ENCODE assay signal across 8 cellular contexts in the genomic region with DNA sequence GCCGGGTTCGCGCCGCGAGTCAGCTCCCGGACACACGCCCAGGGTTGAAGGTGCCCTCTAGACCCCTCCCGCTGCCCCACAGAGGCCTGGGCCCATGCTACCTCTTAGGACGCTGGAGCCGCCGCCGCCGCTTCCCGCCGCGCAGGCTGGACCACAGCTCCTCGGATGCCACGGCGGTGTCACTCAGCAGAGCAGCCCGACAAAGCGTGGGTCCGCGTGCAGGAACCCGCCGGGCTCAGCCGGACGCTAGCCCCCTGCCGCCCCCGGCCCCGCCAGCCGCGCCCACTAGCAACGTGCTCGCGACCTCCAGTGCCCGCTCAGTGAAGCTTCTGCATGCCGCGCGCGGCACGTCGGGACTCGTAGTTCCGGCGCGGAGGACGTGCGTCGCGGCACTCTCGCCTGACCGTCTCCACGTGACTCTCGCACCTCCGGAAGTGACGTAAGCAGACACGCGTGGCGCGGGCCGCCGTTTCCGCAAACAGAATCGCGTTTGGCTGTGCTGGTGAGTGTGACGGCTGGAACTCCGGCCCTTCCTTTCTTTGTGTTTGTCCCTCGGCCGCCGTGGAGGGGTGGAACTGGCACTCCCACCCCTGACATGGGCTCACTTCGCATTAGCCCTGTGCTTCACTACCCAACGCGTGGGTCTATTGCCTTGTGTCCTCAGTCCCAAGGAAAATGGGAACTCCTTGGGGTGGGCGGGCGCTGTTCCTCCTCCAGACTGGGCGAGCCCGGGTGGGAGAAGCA. TPM values are rescaled to one million over a fixed set of nuclear protein-coding genes. Genes with fewer than 3 reads are reported as not detected.
A peak's percentile ranks its signal among the peaks of the same experiment; 100 is the strongest.
DNase-seq lines count a peak whose midpoint lies in the region; ATAC-seq and TF ChIP-seq lines count a peak whose summit lies in the region.

A gene with protein sequence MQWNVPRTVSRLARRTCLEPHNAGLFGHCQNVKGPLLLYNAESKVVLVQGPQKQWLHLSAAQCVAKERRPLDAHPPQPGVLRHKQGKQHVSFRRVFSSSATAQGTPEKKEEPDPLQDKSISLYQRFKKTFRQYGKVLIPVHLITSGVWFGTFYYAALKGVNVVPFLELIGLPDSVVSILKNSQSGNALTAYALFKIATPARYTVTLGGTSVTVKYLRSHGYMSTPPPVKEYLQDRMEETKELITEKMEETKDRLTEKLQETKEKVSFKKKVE (minus strand): TSS at position 331 of the 744 bp plus-strand sequence. CDS start 44,481 bp downstream, outside the sequence.
Gene RNMT (plus strand): TSS at position 446 of the 744 bp plus-strand sequence. CDS start 4,845 bp downstream, outside the sequence.

- peak within 1 kb of the TSS; percentile 66 for H3K27ac ChIP-seq in RWPE2 (ENCODE audit: poor library complexity, severe bottlenecking)

- DNase-seq in EL = peak; percentile 96
- DNase-seq in H4 (ENCODE audit: low spot score) = peak; percentile 97
- DNase-seq in LoVo (ENCODE audit: low spot score) = peak; percentile 96
- peak; percentile 95 for DNase-seq in RWPE2 (ENCODE audit: low spot score)
- DNase-seq in activated T-helper 9 cell treated with anti-CD3 and anti-CD28 coated beads, Interleukin-2, amount 50 U/mL, for 16 hours (ENCODE audit: low read depth) = peak; percentile 91
- DNase-seq in fibroblast of peridontal ligament (ENCODE audit: extremely low read depth) = peak; percentile 94
- DNase-seq in natural killer cell = peak; percentile 89
- DNase-seq in stimulated activated naive CD4-positive, alpha-beta T cell treated with Interleukin-2 at 50 U/mL for 16 hours (lab: John Stamatoyannopoulos, UW) = peak; percentile 91

- no peaks in the 10 kb centered on the region for H3K9me3 Mint-ChIP-seq in natural killer cell

- H3K4me1 ChIP-seq in RWPE2 (ENCODE audit: insufficient read depth, poor library complexity, severe bottlenecking) = peaks cover 16% of the 10 kb centered on the region

- H3K36me3 ChIP-seq in RWPE2 (ENCODE audit: low read depth) = peaks cover 21% of the 10 kb centered on the region

- H3K27me3 ChIP-seq in RWPE2 (ENCODE audit: insufficient read depth, poor library complexity, severe bottlenecking) = no peaks in the 10 kb centered on the region

- peak within 1 kb of the TSS; percentile 79 to 97 for H3K27ac Mint-ChIP-seq in natural killer cell

- TF ChIP-seq CTCF in RWPE2 (IDR thresholded peaks at IDR 0.05; ENCODE audit: poor library complexity, severe bottlenecking) = peak; percentile 21
- no peak for TF ChIP-seq CTCF in natural killer cell (IDR thresholded peaks at IDR 0.05)

- ATAC-seq in RWPE2 (ENCODE audit: low read depth) (peak; percentile 85), natural killer cell (peak; percentile 90 to 96 (median 95))

- peaks cover 40% of the 10 kb centered on the region in 2 donors for H3K4me1 Mint-ChIP-seq in natural killer cell

- intact Hi-C loops in natural killer cell (cut with micrococcal nuclease) = loop anchor here (2.0 to 10.0 kb wide), 4 partner anchors 58 to 779 kb away; partner anchors contain the start of genes CEP192 and SEH1L

- peak within 1 kb of the TSS; percentile 70 for H3K4me3 ChIP-seq in RWPE2 (ENCODE audit: severe bottlenecking)

- H3K9me3 ChIP-seq in RWPE2 (ENCODE audit: severe bottlenecking) = no peaks in the 10 kb centered on the region

- no peaks in the 10 kb centered on the region for H3K36me3 Mint-ChIP-seq in natural killer cell

- H3K27me3 Mint-ChIP-seq in natural killer cell (ENCODE audit: low read depth in 2 of 2) = no peaks in the 10 kb centered on the region

- peak within 1 kb of the TSS; percentile 85 for H3K4me3 Mint-ChIP-seq in natural killer cell

RNA-seq across cellular contexts. Expression of the first gene that starts in this region (rescaled TPM):
- 11.4 and 25.1 TPM in 2 replicates for total RNA-seq in H4 (2014; rRNA removed; shearing (Covaris generic))
- total RNA-seq in natural killer cell = 10 to 100 TPM in 1 of 3 donors, 1 to 10 TPM in 2; 5.4 to 11.2 (median 9.2) TPM

RNA-seq across cellular contexts. Expression of gene RNMT, which starts in this region (rescaled TPM):
- 16.5 and 20.3 TPM in 2 replicates for total RNA-seq in H4 (2014; rRNA removed; shearing (Covaris generic))
- total RNA-seq in natural killer cell = 10 to 100 TPM; 68.9 to 77.4 (median 71.9) TPM

Comparison
In these comparisons a context has a peak if more than half of its experiments do, and no peak if none do; other contexts are left out.
1. Peak in every context shown above with its lines: DNase-seq, ATAC-seq, H3K4me3 ChIP-seq and H3K27ac ChIP-seq.